31 cellular contexts compared by ENCODE assay signal in the genomic region with DNA sequence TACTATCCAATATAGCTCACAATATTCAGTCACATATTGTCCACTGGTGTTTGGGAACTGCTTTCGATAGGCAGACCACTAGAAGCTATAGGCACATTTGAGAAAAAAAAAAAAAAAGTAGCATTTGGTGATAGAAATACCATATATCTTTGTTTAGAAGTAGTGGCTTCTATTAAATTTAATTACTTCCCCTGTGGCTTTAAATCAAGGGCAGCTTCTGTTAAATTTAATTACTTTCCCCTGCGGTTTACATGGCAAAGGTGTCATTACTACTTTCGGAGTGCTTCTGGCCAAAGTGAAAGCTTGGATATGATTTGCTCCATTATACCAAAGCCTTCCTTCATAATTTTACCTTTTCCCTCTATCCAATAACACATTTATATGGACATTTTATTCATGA.
DNase-seq lines count a peak whose midpoint lies in the region; ATAC-seq and TF ChIP-seq lines count a peak whose summit lies in the region.
"Had no signal": no experiment of that assay in that cellular context is flagged by ENCODE, and none has a peak within 500 bp of the region (broad histone marks: within the 10 kb centered on the region; RNA-seq: fewer than 3 reads in every experiment).

No MANE protein-coding gene starts in this region.

- H3K9me3 Mint-ChIP-seq in natural killer cell: peaks cover 0 to 2% of the 10 kb centered on the region in 2 donors
- H3K9me3 Mint-ChIP-seq: activated CD4-positive, alpha-beta memory T cell treated with anti-CD3 and anti-CD28 coated beads for 36 hours; activated T-cell treated with anti-CD3 and anti-CD28 coated beads, Interleukin-2, amount 50 U/mL, for 72 hours; CD4-positive, CD25-positive, alpha-beta regulatory T cell; dendritic cell treated with granulocyte-macrophage colony-stimulating factor and Interleukin-4, amounts not matched to agents 40 ng/mL and 50 ng/mL, for 4 days; naive thymus-derived CD4-positive, alpha-beta T cell had no signal

- ATAC-seq in natural killer cell (no peak), GM18870 (IDR thresholded peaks at IDR 0.05; ENCODE audit: unreplicated experiment) (no peak), GM18505 (IDR thresholded peaks at IDR 0.05; ENCODE audit: unreplicated experiment) (no peak)
- ATAC-seq: activated T-cell treated with anti-CD3 and anti-CD28 coated beads, Interleukin-2, amount 50 U/mL, for 72 hours; esophagus mucosa; left lung; naive thymus-derived CD4-positive, alpha-beta T cell; psoas muscle had no signal

- H3K4me1 Mint-ChIP-seq in natural killer cell: no peaks in the 10 kb centered on the region

- no peak overlapping the region for H3K4me3 Mint-ChIP-seq in natural killer cell
- H3K4me3 Mint-ChIP-seq: activated CD4-positive, alpha-beta memory T cell treated with anti-CD3 and anti-CD28 coated beads for 36 hours; activated T-cell treated with anti-CD3 and anti-CD28 coated beads, Interleukin-2, amount 50 U/mL, for 72 hours; CD4-positive, CD25-positive, alpha-beta regulatory T cell; dendritic cell treated with granulocyte-macrophage colony-stimulating factor and Interleukin-4, amounts not matched to agents 40 ng/mL and 50 ng/mL, for 4 days had no signal

- intact Hi-C loops in natural killer cell (cut with micrococcal nuclease): no loop called here

- DNase-seq in NCI-H1436 (lab: John Stamatoyannopoulos, UW) (peak; percentile 19), NCI-H1436 treated with DMSO at 0.1 percent for 48 hours (lab: John Stamatoyannopoulos, UW) (no peak), COR-L47 (lab: John Stamatoyannopoulos, UW) (peak; percentile 20), NCI-H69 (lab: John Stamatoyannopoulos, UW) (peak; percentile 75), natural killer cell (no peak)
- DNase-seq: 8988T; activated CD4-positive, alpha-beta memory T cell treated with anti-CD3 and anti-CD28 coated beads for 36 hours; activated CD4-positive, alpha-beta T cell treated with anti-CD3 and anti-CD28 coated beads for 1 hour; activated naive CD4-positive, alpha-beta T cell; activated T-cell treated with anti-CD3 and anti-CD28 coated beads, Interleukin-2, amount 50 U/mL, for 72 hours; CD4-positive, CD25-positive, alpha-beta regulatory T cell; central memory CD4-positive, alpha-beta T cell; EL; glutamatergic neuron; left lung; naive thymus-derived CD4-positive, alpha-beta T cell; NCI-H187; NCI-H524; nucleus accumbens; psoas muscle; stimulated activated CD4-positive, alpha-beta T cell treated with anti-CD3 and anti-CD28 coated beads, Interleukin-4, amount 100 ng/mL, for 24 hours; T-helper 2 cell; thyroid gland; uterus had no signal

- H3K27ac ChIP-seq in VCaP: peak overlapping the region; percentile 55
- H3K27ac ChIP-seq: left lung, psoas muscle, RWPE1, SJSA1, thyroid gland, uterus had no signal

- TF ChIP-seq POLR2A in GM18505 (IDR thresholded peaks at IDR 0.05; ENCODE audit: borderline replicate concordance, extremely low read depth, insufficient read depth, insufficient read length): no peak

- no peak overlapping the region for H3K27ac Mint-ChIP-seq in natural killer cell
- H3K27ac Mint-ChIP-seq: activated CD4-positive, alpha-beta memory T cell treated with anti-CD3 and anti-CD28 coated beads for 36 hours; activated T-cell treated with anti-CD3 and anti-CD28 coated beads, Interleukin-2, amount 50 U/mL, for 72 hours; CD4-positive, CD25-positive, alpha-beta regulatory T cell; dendritic cell treated with granulocyte-macrophage colony-stimulating factor and Interleukin-4, amounts not matched to agents 40 ng/mL and 50 ng/mL, for 4 days; naive thymus-derived CD4-positive, alpha-beta T cell had no signal

- peaks cover 0 to 10% of the 10 kb centered on the region in 2 donors for H3K27me3 Mint-ChIP-seq in natural killer cell (ENCODE audit: low read depth in 2 of 2)
- H3K27me3 Mint-ChIP-seq: activated CD4-positive, alpha-beta memory T cell treated with anti-CD3 and anti-CD28 coated beads for 36 hours; CD4-positive, CD25-positive, alpha-beta regulatory T cell had no signal

- TF ChIP-seq CTCF in VCaP (conservative IDR thresholded peaks at IDR 0.05) (no peak), natural killer cell (IDR thresholded peaks at IDR 0.05) (no peak)

- no peaks in the 10 kb centered on the region for H3K36me3 Mint-ChIP-seq in natural killer cell
- H3K36me3 Mint-ChIP-seq: activated CD4-positive, alpha-beta memory T cell treated with anti-CD3 and anti-CD28 coated beads for 36 hours; CD4-positive, CD25-positive, alpha-beta regulatory T cell; naive thymus-derived CD4-positive, alpha-beta T cell had no signal

Comparison
In these comparisons a context has a peak if more than half of its experiments do, and no peak if none do; other contexts are left out.
1. DNase-seq: peak in NCI-H1436 (single experiment), COR-L47 (single experiment) and NCI-H69 (single experiment); none in NCI-H1436 treated with DMSO at 0.1 percent for 48 hours (single experiment) and natural killer cell (single experiment).